ENCODE assay signal across 20 cellular contexts in the genomic region with DNA sequence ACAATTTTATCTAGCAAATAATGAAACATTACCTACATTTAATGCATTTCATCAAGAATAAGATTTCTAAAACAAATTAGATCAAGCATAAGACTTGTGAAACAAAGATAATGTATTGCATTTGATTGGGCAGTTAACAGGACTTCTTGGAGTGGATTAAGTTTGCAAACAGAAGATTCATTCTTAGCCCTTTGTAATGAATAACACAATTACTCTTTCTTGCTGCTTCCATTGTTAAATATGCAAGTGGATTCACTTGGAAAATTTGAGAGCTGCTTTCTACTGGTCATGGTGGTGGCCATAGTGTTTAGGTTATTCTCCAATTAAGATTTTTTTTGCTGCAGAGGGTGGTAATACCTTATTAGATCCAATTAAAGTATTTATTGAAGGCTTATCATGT. TPM values are rescaled to one million over a fixed set of nuclear protein-coding genes. Genes with fewer than 3 reads are reported as not detected.
DNase-seq lines count a peak whose midpoint lies in the region; FAIRE-seq lines count a peak whose summit lies in the region.
"Had no signal": no experiment of that assay in that cellular context is flagged by ENCODE, and none has a peak within 500 bp of the region (broad histone marks: within the 10 kb centered on the region; RNA-seq: fewer than 3 reads in every experiment).

No MANE protein-coding gene starts in this region.

- 0 out of 2 replicates have a peak overlapping the region, but pooled peaks have one; percentile 2 for H3K4me3 ChIP-seq in HUES64 (ENCODE audit: low read length)
- H3K4me3 ChIP-seq in endocrine pancreas (ENCODE audit: control insufficient read depth, insufficient read depth, low read length): peak overlapping the region; percentile 25
- H3K4me3 ChIP-seq: BLaER1, SJSA1 had no signal

- no peaks in the 10 kb centered on the region for H3K27me3 ChIP-seq in HUES64 (ENCODE audit: insufficient read depth, low read length)
- H3K27me3 ChIP-seq in endocrine pancreas (ENCODE audit: control insufficient read depth, insufficient read depth, low read length): no peaks in the 10 kb centered on the region
- H3K27me3 ChIP-seq: BLaER1 had no signal

- no peaks in the 10 kb centered on the region for H3K9me3 ChIP-seq in HUES64 (ENCODE audit: insufficient read depth, low read depth, low read length)
- H3K9me3 ChIP-seq in endocrine pancreas (ENCODE audit: control insufficient read depth, low read length): no peaks in the 10 kb centered on the region
- H3K9me3 ChIP-seq: BLaER1, Caco-2, SJSA1 had no signal

- H3K27ac ChIP-seq in HUES64 (ENCODE audit: low read depth, low read length): no peak overlapping the region
- H3K27ac ChIP-seq: BLaER1, SJSA1 had no signal

- H3K36me3 ChIP-seq in HUES64 (ENCODE audit: insufficient read depth, low read length) (no peaks in the 10 kb centered on the region), endocrine pancreas (ENCODE audit: control insufficient read depth, insufficient read depth, low read length) (no peaks in the 10 kb centered on the region)
- H3K36me3 ChIP-seq: BLaER1, SJSA1 had no signal

- peak; percentile 62 for FAIRE-seq in islet of Langerhans (lab: Jason Lieb, UNC)
- FAIRE-seq: G401.6, GM12892, H1 had no signal

- no peak overlapping the region for H3K9ac ChIP-seq in HUES64 (ENCODE audit: low read depth, low read length)
- H3K9ac ChIP-seq in endocrine pancreas (ENCODE audit: control insufficient read depth, insufficient read depth, low read length): no peak overlapping the region
- H3K9ac ChIP-seq: BLaER1 had no signal

- H3K4me1 ChIP-seq in HUES64 (ENCODE audit: insufficient read depth, low read length) (peaks cover 62% of the 10 kb centered on the region), endocrine pancreas (ENCODE audit: control insufficient read depth, insufficient read depth, low read length) (peaks cover 35% of the 10 kb centered on the region)
- H3K4me1 ChIP-seq: BLaER1, Caco-2, SJSA1 had no signal

- DNase-seq in pons (ENCODE audit: low spot score) (peak; percentile 82), HuH-7 (ENCODE audit: low spot score) (no peak), NCI-H526 treated with DMSO at 0.1 percent for 48 hours (lab: John Stamatoyannopoulos, UW) (no peak), DMS79 (lab: John Stamatoyannopoulos, UW) (no peak)
- DNase-seq: Caco-2; CD4-positive, alpha-beta T cell; DMS153; KBM-7; NCI-H1092; NCI-H1436; NCI-H1930; NCI-H748 treated with DMSO at 0.1 percent for 48 hours had no signal

RNA-seq across cellular contexts. Expression of a gene that starts 6.0 kb away (rescaled TPM):
- polyA plus RNA-seq in HUES64 (2013, experiment 1 of 2): 4.8 TPM
- polyA plus RNA-seq in HUES64 (2013, experiment 2 of 2): 5.1 TPM
